In the genomic region with DNA sequence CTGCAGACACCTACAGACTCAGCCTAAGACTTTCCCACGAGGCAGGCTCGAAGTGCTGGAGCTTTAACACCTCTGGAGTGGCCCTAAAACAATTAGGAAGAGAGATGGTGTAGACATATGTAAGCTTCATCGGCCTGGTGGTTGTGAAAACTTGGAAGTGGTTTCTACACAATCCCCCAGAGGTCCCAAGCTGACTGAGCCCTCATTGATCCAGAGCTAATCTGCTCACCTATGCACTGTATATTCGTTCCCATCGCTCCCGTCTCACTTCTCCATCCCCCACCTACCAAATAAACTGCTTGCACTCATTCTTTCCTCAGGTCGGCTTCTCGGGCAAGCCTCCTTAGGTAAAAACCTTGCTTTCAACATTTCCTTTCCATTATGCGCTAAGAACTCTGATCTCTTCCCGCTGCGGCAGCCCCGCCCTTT, we compare ENCODE assay signal across 8 cellular contexts. TPM values are rescaled to one million over a fixed set of nuclear protein-coding genes. Genes with fewer than 3 reads are reported as not detected.
A peak's percentile ranks its signal among the peaks of the same experiment; 100 is the strongest.
DNase-seq lines count a peak whose midpoint lies in the region; ATAC-seq, FAIRE-seq and TF ChIP-seq lines count a peak whose summit lies in the region.

No MANE protein-coding gene starts in this region.

- no peak overlapping the region for H3K27ac Mint-ChIP-seq in stimulated activated naive CD8-positive, alpha-beta T cell treated with anti-CD3 and anti-CD28 coated beads, Interleukin-15, amount 100 ng/mL, for 72 hours
- H3K27ac Mint-ChIP-seq in memory B cell (no peak overlapping the region), type B pancreatic cell (no peak overlapping the region)

- TF ChIP-seq EP300 in GM12878 (IDR thresholded peaks at IDR 0.05; ENCODE audit: borderline replicate concordance in 1 of 2, control insufficient read depth in 1 of 2, low read depth in 2 of 2, low read length in 2 of 2) = no peak

- no peaks in the 10 kb centered on the region for H4K20me1 ChIP-seq in GM12878 (ENCODE audit: control insufficient read depth, insufficient read depth)

- POLR2A ChIA-PET in GM12878 (lab: Charles Lee) = no interaction called here

- H3K27me3 ChIP-seq in GM12878 (replicated peaks in 1 of 2; ENCODE audit: control insufficient read depth in 2 of 2, insufficient read depth in 2 of 2, low read length in 1 of 2) = no peaks in the 10 kb centered on the region

- peak overlapping the region; percentile 73 for H3K9ac ChIP-seq in GM12878 (ENCODE audit: control insufficient read depth, insufficient read depth, low read length)

- TF ChIP-seq CTCF in GM12878 (IDR thresholded peaks at IDR 0.05 in 2 of 3, conservative IDR thresholded peaks at IDR 0.05 in 1 of 3; ENCODE audit: control insufficient read depth in 2 of 3, extremely low read depth in 1 of 3, insufficient read depth in 1 of 3, low read depth in 3 of 3, low read length in 3 of 3) (no peak), type B pancreatic cell (conservative IDR thresholded peaks at IDR 0.05) (no peak)

- H3K36me3 Mint-ChIP-seq in memory B cell (peaks cover 23% of the 10 kb centered on the region), type B pancreatic cell (peaks cover 20% of the 10 kb centered on the region)

- peaks cover 28% of the 10 kb centered on the region in 2 donors for H3K9me3 Mint-ChIP-seq in stimulated activated naive CD8-positive, alpha-beta T cell treated with anti-CD3 and anti-CD28 coated beads, Interleukin-15, amount 100 ng/mL, for 72 hours
- H3K9me3 Mint-ChIP-seq in memory B cell = peaks cover 9% of the 10 kb centered on the region
- H3K9me3 Mint-ChIP-seq in type B pancreatic cell = peaks cover 6% of the 10 kb centered on the region

- intact Hi-C loops in GM12878 (cut with micrococcal nuclease; ENCODE audit: unreplicated experiment) = no loop called here

- 13% methylated on average over 12 of the region's 12 CpGs for WGBS in GM12878 (ENCODE audit: insufficient coverage, insufficient replicate concordance, low lambda C conversion rate, missing lambda C conversion rate)

- BruUV-seq in GM12878 (replicated peaks; lab: Mats Ljungman, UMichigan) = no TSS peak

- no peak for TF ChIP-seq RAD21 in GM12878 (IDR thresholded peaks at IDR 0.05; ENCODE audit: insufficient read depth, low read depth, low read length)

- H3K9me3 ChIP-seq in GM12878 (replicated peaks; ENCODE audit: control insufficient read depth, insufficient read depth, low read length) = peaks cover 13% of the 10 kb centered on the region

- RAD21 ChIA-PET in GM12878 (lab: Charles Lee; ENCODE audit: unreplicated experiment) = no interaction called here

- peak overlapping the region; percentile 81 for H3K4me2 ChIP-seq in GM12878 (ENCODE audit: control insufficient read depth, insufficient read depth)

- H3K4me3 Mint-ChIP-seq in stimulated activated naive CD8-positive, alpha-beta T cell treated with anti-CD3 and anti-CD28 coated beads, Interleukin-15, amount 100 ng/mL, for 72 hours = no peak overlapping the region
- no peak overlapping the region for H3K4me3 Mint-ChIP-seq in memory B cell
- no peak overlapping the region for H3K4me3 Mint-ChIP-seq in type B pancreatic cell

- H3K36me3 ChIP-seq in GM12878 (ENCODE audit: control insufficient read depth in 2 of 2, insufficient read depth in 2 of 2, low read length in 1 of 2) = no peaks in the 10 kb centered on the region

- FAIRE-seq in GM12878 (lab: Jason Lieb, UNC) (no peak), GM12891 (lab: Jason Lieb, UNC) (no peak)

- H3K4me1 Mint-ChIP-seq in stimulated activated naive CD8-positive, alpha-beta T cell treated with anti-CD3 and anti-CD28 coated beads, Interleukin-15, amount 100 ng/mL, for 72 hours = no peaks in the 10 kb centered on the region
- H3K4me1 Mint-ChIP-seq in memory B cell (no peaks in the 10 kb centered on the region), type B pancreatic cell (ENCODE audit: unreplicated experiment) (no peaks in the 10 kb centered on the region)

- H3K4me3 ChIP-seq in GM12878 = peak overlapping the region; percentile 71

- peak overlapping the region; percentile 92 for H2AFZ ChIP-seq in GM12878 (ENCODE audit: control insufficient read depth, low read depth, low read length)

- peak; percentile 27 for ATAC-seq in stimulated activated naive CD8-positive, alpha-beta T cell treated with anti-CD3 and anti-CD28 coated beads, Interleukin-15, amount 100 ng/mL, for 72 hours
- ATAC-seq in stimulated activated naive CD8-positive, alpha-beta T cell treated with anti-CD3 and anti-CD28 coated beads, Interleukin-15, Interleukin-2, amounts not matched to agents 100 U/mL and 50 U/mL, for 24 hours = no peak
- no peak for ATAC-seq in GM12878
- peak; percentile 9 for ATAC-seq in memory B cell (ENCODE audit: low read depth)

- no peaks in the 10 kb centered on the region for H3K27me3 Mint-ChIP-seq in stimulated activated naive CD8-positive, alpha-beta T cell treated with anti-CD3 and anti-CD28 coated beads, Interleukin-15, amount 100 ng/mL, for 72 hours
- H3K27me3 Mint-ChIP-seq in memory B cell (no peaks in the 10 kb centered on the region), type B pancreatic cell (no peaks in the 10 kb centered on the region)

- in situ Hi-C loops in GM12878 (cut with MboI) = no loop called here

- TF ChIP-seq POLR2A in GM12878 (IDR thresholded peaks at IDR 0.05; ENCODE audit: low read depth, low read length) (no peak), GM12891 (IDR thresholded peaks at IDR 0.05; ENCODE audit: low read depth, low read length) (no peak)

- no peaks in the 10 kb centered on the region for H3K4me1 ChIP-seq in GM12878 (ENCODE audit: control insufficient read depth, insufficient read depth, low read length)

- no peak for DNase-seq in stimulated activated naive CD8-positive, alpha-beta T cell treated with anti-CD3 and anti-CD28 coated beads, Interleukin-15, amount 100 ng/mL, for 72 hours
- DNase-seq in stimulated activated naive CD8-positive, alpha-beta T cell treated with anti-CD3 and anti-CD28 coated beads, Interleukin-15, Interleukin-2, amounts not matched to agents 100 U/mL and 50 U/mL, for 24 hours = no peak
- DNase-seq in GM12878 (ENCODE audit: low read depth, low spot score) = no peak
- no peak for DNase-seq in memory B cell (ENCODE audit: low spot score in 2 of 2)
- no peak for DNase-seq in DMS 273 (lab: John Stamatoyannopoulos, UW; ENCODE audit: unreplicated experiment)
- no peak for DNase-seq in GM12891 (ENCODE audit: insufficient read length, low spot score)
- no peak for DNase-seq in cerebellar nuclear complex (lab: John Stamatoyannopoulos, UW)
- DNase-seq in type B pancreatic cell (ENCODE audit: extremely low spot score, unreplicated experiment) = no peak

- H3K27ac ChIP-seq in GM12878 (ENCODE audit: control insufficient read depth, insufficient read depth) = peak overlapping the region; percentile 74

- CTCF ChIA-PET in GM12878 (lab: Yijun Ruan, JAX) = no interaction called here

- no peaks in the 10 kb centered on the region for H3K79me2 ChIP-seq in GM12878 (ENCODE audit: control insufficient read depth, insufficient read depth, low read length)

- SMC1A ChIA-PET in GM12878 (lab: Charles Lee; ENCODE audit: uncharacterized antibody, unreplicated experiment) = no interaction called here

RNA-seq across cellular contexts. Expression of gene ZNF793, which starts 0.8 kb away (rescaled TPM):
- 4.2 and 5.1 TPM in 2 replicates for total RNA-seq in GM12878 (2013; cell fraction: nucleolus; rRNA removed)
- total RNA-seq in GM12878 (2014; rRNA removed) = 0.27 and 0.28 TPM in 2 replicates
- 0.31 and 0.32 TPM in 2 replicates for total RNA-seq in GM12878 (2014; rRNA removed; fragmentation: Illumina TruSeq; extraction: Trizol)
- total RNA-seq in GM12878 (2021) = 0.56 and 0.62 TPM in 2 replicates
- polyA plus RNA-seq in GM12878 (2011; ENCODE audit: low read depth) = 0.88 TPM
- 0.99 and 1.1 TPM in 2 replicates for polyA plus RNA-seq in GM12878 (2011; rRNA removed)
- 0.43 and 0.87 TPM in 2 replicates for polyA plus RNA-seq in GM12878 (2011; cell fraction: cytosol; rRNA removed)
- polyA plus RNA-seq in GM12878 (2011; cell fraction: nucleus; rRNA removed) = 1.3 and 1.6 TPM in 2 replicates
- 0.91 and 1.3 TPM in 2 replicates for polyA plus RNA-seq in GM12878 (2012)
- polyA plus RNA-seq in GM12878 (2014; fragmentation: Illumina TruSeq; extraction: Trizol) = 0.35 and 1.4 TPM in 2 replicates
- polyA plus RNA-seq in GM12878 (2014; fragmentation: Nextera tagmentation; extraction: Ambion mirVana) = under 1 TPM; 0.10 to 0.15 TPM
- polyA plus RNA-seq in GM12878 (2014; rRNA removed) = 0.27 and 0.61 TPM in 2 replicates
- polyA plus RNA-seq in GM12878 (2016; fragmentation: Nextera tagmentation; extraction: Ambion mirVana) = under 1 TPM; 0.23 to 0.51 TPM
- polyA minus RNA-seq in GM12878 (2011; rRNA and poly(A)+ RNA removed) = 0.88 and 0.98 TPM in 2 replicates
- polyA minus RNA-seq in GM12878 (2011; cell fraction: cytosol; rRNA and poly(A)+ RNA removed) = 1.4 TPM in 1 of 2 replicates, not detected in the other
- polyA minus RNA-seq in GM12878 (2011; cell fraction: nucleus; rRNA and poly(A)+ RNA removed) = 0.60 and 1.2 TPM in 2 replicates
- 2.2 TPM for polyA plus RNA-seq in GM12891 (2012; ENCODE audit: low read depth, missing spikeins)
- 13.6 and 20.5 TPM in 2 replicates for total RNA-seq in type B pancreatic cell (ENCODE audit: low replicate concordance)

RNA-seq across cellular contexts. Expression of gene ZNF570, which starts 36.8 kb away (rescaled TPM):
- 12.1 and 12.3 TPM in 2 replicates for total RNA-seq in GM12878 (2013; cell fraction: nucleolus; rRNA removed)
- total RNA-seq in GM12878 (2014; rRNA removed) (1.8 and 2.0 TPM in 2 replicates), GM12878 (2014; rRNA removed; fragmentation: Illumina TruSeq; extraction: Trizol) (2.2 TPM in 2 replicates), GM12878 (2021) (1.4 and 1.7 TPM in 2 replicates), type B pancreatic cell (ENCODE audit: low replicate concordance) (6.6 and 9.2 TPM in 2 replicates)
- 2.6 TPM for polyA plus RNA-seq in GM12878 (2011; ENCODE audit: low read depth)
- polyA plus RNA-seq in GM12878 (2011; rRNA removed) (3.6 and 5.7 TPM in 2 replicates), GM12878 (2014; fragmentation: Illumina TruSeq; extraction: Trizol) (1.6 TPM in 2 replicates), GM12878 (2014; fragmentation: Nextera tagmentation; extraction: Ambion mirVana) (1 to 10 TPM in 1 of 2 experiments, under 1 TPM in 1; 0.75 to 1.2 TPM), GM12878 (2014; rRNA removed) (0.57 and 2.1 TPM in 2 replicates), GM12878 (2016; fragmentation: Nextera tagmentation; extraction: Ambion mirVana) (under 1 TPM; 0.25 to 0.78 TPM)
- 1.1 and 1.9 TPM in 2 replicates for polyA plus RNA-seq in GM12878 (2011; cell fraction: cytosol; rRNA removed)
- 2.0 and 2.2 TPM in 2 replicates for polyA plus RNA-seq in GM12878 (2011; cell fraction: nucleus; rRNA removed)
- 1.8 and 2.3 TPM in 2 replicates for polyA plus RNA-seq in GM12878 (2012)
- 6.8 and 9.8 TPM in 2 replicates for polyA minus RNA-seq in GM12878 (2011; rRNA and poly(A)+ RNA removed)
- polyA minus RNA-seq in GM12878 (2011; cell fraction: cytosol; rRNA and poly(A)+ RNA removed) = 4.5 and 6.4 TPM in 2 replicates
- 1.8 and 2.5 TPM in 2 replicates for polyA minus RNA-seq in GM12878 (2011; cell fraction: nucleus; rRNA and poly(A)+ RNA removed)
- 1.4 TPM for polyA plus RNA-seq in GM12891 (2012; ENCODE audit: low read depth, missing spikeins)

RNA-seq across cellular contexts. Expression of gene ZNF569, which starts 38.7 kb away (rescaled TPM):
- total RNA-seq in GM12878 (2013; cell fraction: nucleolus; rRNA removed) = 12.8 and 13.5 TPM in 2 replicates
- total RNA-seq in GM12878 (2014; rRNA removed) (2.0 and 3.0 TPM in 2 replicates), GM12878 (2014; rRNA removed; fragmentation: Illumina TruSeq; extraction: Trizol) (2.7 and 3.8 TPM in 2 replicates), GM12878 (2021) (2.1 and 2.7 TPM in 2 replicates), type B pancreatic cell (ENCODE audit: low replicate concordance) (1.4 and 8.3 TPM in 2 replicates)
- 1.1 TPM for polyA plus RNA-seq in GM12878 (2011; ENCODE audit: low read depth)
- polyA plus RNA-seq in GM12878 (2011; rRNA removed) (4.3 and 7.1 TPM in 2 replicates), GM12878 (2014; fragmentation: Illumina TruSeq; extraction: Trizol) (2.3 and 3.6 TPM in 2 replicates), GM12878 (2014; fragmentation: Nextera tagmentation; extraction: Ambion mirVana) (1 to 10 TPM in 1 of 2 experiments, under 1 TPM in 1; 0.82 to 1.1 TPM), GM12878 (2014; rRNA removed) (1.3 and 1.5 TPM in 2 replicates), GM12878 (2016; fragmentation: Nextera tagmentation; extraction: Ambion mirVana) (1 to 10 TPM; 2.3 to 3.0 TPM)
- polyA plus RNA-seq in GM12878 (2011; cell fraction: cytosol; rRNA removed) = 2.0 and 2.1 TPM in 2 replicates
- polyA plus RNA-seq in GM12878 (2011; cell fraction: nucleus; rRNA removed) = 3.1 and 3.5 TPM in 2 replicates
- 2.5 and 2.7 TPM in 2 replicates for polyA plus RNA-seq in GM12878 (2012)
- 3.8 and 6.2 TPM in 2 replicates for polyA minus RNA-seq in GM12878 (2011; rRNA and poly(A)+ RNA removed)
- polyA minus RNA-seq in GM12878 (2011; cell fraction: cytosol; rRNA and poly(A)+ RNA removed) = 1.8 and 3.7 TPM in 2 replicates
- polyA minus RNA-seq in GM12878 (2011; cell fraction: nucleus; rRNA and poly(A)+ RNA removed) = 4.1 and 8.2 TPM in 2 replicates
- polyA plus RNA-seq in GM12891 (2012; ENCODE audit: low read depth, missing spikeins) = 2.2 TPM

Comparison
In these comparisons a context has a peak if more than half of its experiments do, and no peak if none do; other contexts are left out.
1. ATAC-seq: peak in stimulated activated naive CD8-positive, alpha-beta T cell treated with anti-CD3 and anti-CD28 coated beads, Interleukin-15, amount 100 ng/mL, for 72 hours (single experiment) and memory B cell (single experiment); none in stimulated activated naive CD8-positive, alpha-beta T cell treated with anti-CD3 and anti-CD28 coated beads, Interleukin-15, Interleukin-2, amounts not matched to agents 100 U/mL and 50 U/mL, for 24 hours (single experiment) and GM12878 (single experiment).